In genomic region chr2:220748875-220749479, GRCh38 we compare ENCODE assay signal across 16 cellular contexts.
"Had no signal": no experiment of that assay in that cellular context is flagged by ENCODE, and none has a peak within 500 bp of the region (broad histone marks: within the 10 kb centered on the region; RNA-seq: fewer than 3 reads in every experiment).

No MANE protein-coding gene starts in this region.

- H3K9me3 ChIP-seq: sigmoid colon had no signal

- H3K27ac Mint-ChIP-seq: activated naive CD8-positive, alpha-beta T cell; effector memory CD8-positive, alpha-beta T cell had no signal

- H3K4me3 ChIP-seq: sigmoid colon had no signal

- H3K27me3 ChIP-seq: sigmoid colon had no signal

- H3K4me1 ChIP-seq: sigmoid colon had no signal

- H3K4me1 Mint-ChIP-seq: naive thymus-derived CD8-positive, alpha-beta T cell had no signal

- H3K36me3 Mint-ChIP-seq: activated naive CD8-positive, alpha-beta T cell; naive thymus-derived CD8-positive, alpha-beta T cell had no signal

- H3K36me3 ChIP-seq: sigmoid colon had no signal

- H3K27me3 Mint-ChIP-seq: activated naive CD8-positive, alpha-beta T cell; effector memory CD8-positive, alpha-beta T cell; naive thymus-derived CD8-positive, alpha-beta T cell had no signal

- ATAC-seq: effector memory CD8-positive, alpha-beta T cell; left ventricle myocardium superior; naive thymus-derived CD8-positive, alpha-beta T cell had no signal

- DNase-seq: activated CD4-positive, alpha-beta T cell treated with anti-CD3 and anti-CD28 coated beads, Interleukin-2, amount 50 U/mL, for 4 hours; cerebellar nuclear complex; dermis blood vessel endothelial cell; effector memory CD8-positive, alpha-beta T cell; foreskin fibroblast; hypothalamus; kidney glomerular epithelial cell; left ventricle myocardium superior; naive thymus-derived CD8-positive, alpha-beta T cell; occipital lobe; sigmoid colon; stimulated activated CD4-positive, alpha-beta T cell treated with anti-CD3 and anti-CD28 coated beads, Interleukin-4, amount 100 ng/mL, for 4 hours; stimulated activated naive CD4-positive, alpha-beta T cell; T1000 had no signal

- H3K4me3 Mint-ChIP-seq: activated naive CD8-positive, alpha-beta T cell; effector memory CD8-positive, alpha-beta T cell; naive thymus-derived CD8-positive, alpha-beta T cell had no signal

- H3K27ac ChIP-seq: sigmoid colon, VCaP had no signal
